14 cellular contexts compared by ENCODE assay signal in the genomic region with DNA sequence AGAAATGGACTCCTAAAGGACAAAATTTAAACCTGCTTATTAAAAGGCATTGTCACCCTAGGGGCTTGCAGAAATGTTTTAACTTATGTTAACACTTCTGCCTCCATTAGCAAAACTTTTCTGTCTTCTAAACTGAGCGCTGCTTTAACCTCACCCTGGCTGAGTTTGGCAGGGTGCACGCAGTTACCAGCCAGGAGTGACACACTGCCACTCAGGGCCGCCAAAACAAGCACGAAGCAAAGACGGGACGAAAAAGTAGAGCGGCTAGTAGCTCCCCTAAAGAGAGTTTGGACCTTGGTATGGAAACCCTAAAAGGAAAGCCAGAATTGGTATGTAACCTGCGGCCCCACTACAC.
"Had no signal": no experiment of that assay in that cellular context is flagged by ENCODE, and none has a peak within 500 bp of the region (broad histone marks: within the 10 kb centered on the region; RNA-seq: fewer than 3 reads in every experiment).

No MANE protein-coding gene starts in this region.

- H3K27me3 ChIP-seq: body of pancreas, heart right ventricle, right atrium auricular region had no signal

- H3K4me3 ChIP-seq: body of pancreas, coronary artery, heart right ventricle, right atrium auricular region had no signal

- H3K9me3 ChIP-seq: body of pancreas, heart right ventricle, right atrium auricular region had no signal

- ATAC-seq: body of pancreas; left lobe of liver; natural killer cell treated with Interleukin-12 subunit alpha and Interleukin-12 subunit beta and Interleukin-15 and Interleukin-18, amount 100 ng/mL, for 72 hours; stimulated activated naive CD8-positive, alpha-beta T cell treated with anti-CD3 and anti-CD28 coated beads, Interleukin-15, Interleukin-2, amounts not matched to agents 100 U/mL and 50 U/mL, for 24 hours had no signal

- DNase-seq: activated CD4-positive, alpha-beta T cell treated with anti-CD3 and anti-CD28 coated beads, Interleukin-2, amount 50 U/mL, for 48 hours; activated naive CD4-positive, alpha-beta T cell treated with anti-CD3 and anti-CD28 coated beads, Interleukin-2, amount 50 U/mL, for 16 hours; activated T-cell treated with anti-CD3 and anti-CD28 coated beads, Interleukin-2, amount 50 U/mL, for 1 hour; body of pancreas; effector CD8-positive, alpha-beta T cell; heart right ventricle; nucleus accumbens; small intestine; stimulated activated naive CD8-positive, alpha-beta T cell treated with anti-CD3 and anti-CD28 coated beads, Interleukin-15, Interleukin-2, amounts not matched to agents 100 U/mL and 50 U/mL, for 24 hours had no signal

- H3K27ac ChIP-seq: body of pancreas, heart right ventricle, right atrium auricular region, VCaP had no signal

- H3K4me1 ChIP-seq: body of pancreas had no signal
